ENCODE assay signal across 2 cellular contexts in the genomic region with DNA sequence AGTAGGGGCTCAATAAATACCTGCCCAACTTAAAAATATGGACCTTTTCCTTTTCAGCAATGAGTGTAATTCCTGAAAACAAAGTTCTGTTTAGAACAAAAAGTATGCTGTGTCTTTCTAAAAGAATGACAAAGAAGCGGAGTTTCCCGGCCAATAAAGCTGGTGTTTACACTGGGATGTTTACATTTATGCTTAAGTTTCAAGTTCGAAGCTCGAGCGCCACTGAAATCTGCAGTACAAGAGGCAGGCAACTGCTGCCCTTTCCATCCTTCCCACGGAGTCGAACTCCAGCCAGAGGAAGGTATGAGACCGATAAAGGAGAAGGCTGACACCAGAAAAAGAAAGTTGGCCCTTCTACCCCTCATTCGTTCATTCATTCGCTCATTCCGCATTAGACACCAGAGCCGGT.
TF ChIP-seq lines count a peak whose summit lies in the region.

No MANE protein-coding gene starts in this region.

TF ChIP-seq in HCT116, 20 proteins besides CTCF, POLR2A, EP300 and RAD21 (continued from another document):
- TF ChIP-seq ZBTB33 (IDR thresholded peaks at IDR 0.05; ENCODE audit: extremely low read depth, insufficient replicate concordance, low read length) (no peak), SP1 (IDR thresholded peaks at IDR 0.05; ENCODE audit: low read depth) (no peak), MAX (IDR thresholded peaks at IDR 0.05) (no peak), SRF (IDR thresholded peaks at IDR 0.05; ENCODE audit: low read depth) (no peak), ELF1 (IDR thresholded peaks at IDR 0.05; ENCODE audit: borderline replicate concordance, low read depth) (no peak), ATF3 (IDR thresholded peaks at IDR 0.05) (no peak), POLR2AphosphoS5 (IDR thresholded peaks at IDR 0.05; ENCODE audit: low read depth, low read length) (no peak), EZH2 (IDR thresholded peaks at IDR 0.05) (no peak), CEBPB (IDR thresholded peaks at IDR 0.05; ENCODE audit: low read depth) (no peak), EZH2phosphoT487 (IDR thresholded peaks at IDR 0.05; ENCODE audit: borderline replicate concordance) (no peak)

TF ChIP-seq in WTC11, 78 proteins besides CTCF, POLR2A, EP300 and RAD21 (continued from another document):
- TF ChIP-seq, protein P1, sequence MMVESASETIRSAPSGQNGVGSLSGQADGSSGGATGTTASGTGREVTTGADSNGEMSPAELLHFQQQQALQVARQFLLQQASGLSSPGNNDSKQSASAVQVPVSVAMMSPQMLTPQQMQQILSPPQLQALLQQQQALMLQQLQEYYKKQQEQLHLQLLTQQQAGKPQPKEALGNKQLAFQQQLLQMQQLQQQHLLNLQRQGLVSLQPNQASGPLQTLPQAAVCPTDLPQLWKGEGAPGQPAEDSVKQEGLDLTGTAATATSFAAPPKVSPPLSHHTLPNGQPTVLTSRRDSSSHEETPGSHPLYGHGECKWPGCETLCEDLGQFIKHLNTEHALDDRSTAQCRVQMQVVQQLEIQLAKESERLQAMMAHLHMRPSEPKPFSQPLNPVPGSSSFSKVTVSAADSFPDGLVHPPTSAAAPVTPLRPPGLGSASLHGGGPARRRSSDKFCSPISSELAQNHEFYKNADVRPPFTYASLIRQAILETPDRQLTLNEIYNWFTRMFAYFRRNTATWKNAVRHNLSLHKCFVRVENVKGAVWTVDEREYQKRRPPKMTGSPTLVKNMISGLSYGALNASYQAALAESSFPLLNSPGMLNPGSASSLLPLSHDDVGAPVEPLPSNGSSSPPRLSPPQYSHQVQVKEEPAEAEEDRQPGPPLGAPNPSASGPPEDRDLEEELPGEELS (CRISPR knock-in tag; IDR thresholded peaks at IDR 0.05): no peak
- TF ChIP-seq, protein P2, sequence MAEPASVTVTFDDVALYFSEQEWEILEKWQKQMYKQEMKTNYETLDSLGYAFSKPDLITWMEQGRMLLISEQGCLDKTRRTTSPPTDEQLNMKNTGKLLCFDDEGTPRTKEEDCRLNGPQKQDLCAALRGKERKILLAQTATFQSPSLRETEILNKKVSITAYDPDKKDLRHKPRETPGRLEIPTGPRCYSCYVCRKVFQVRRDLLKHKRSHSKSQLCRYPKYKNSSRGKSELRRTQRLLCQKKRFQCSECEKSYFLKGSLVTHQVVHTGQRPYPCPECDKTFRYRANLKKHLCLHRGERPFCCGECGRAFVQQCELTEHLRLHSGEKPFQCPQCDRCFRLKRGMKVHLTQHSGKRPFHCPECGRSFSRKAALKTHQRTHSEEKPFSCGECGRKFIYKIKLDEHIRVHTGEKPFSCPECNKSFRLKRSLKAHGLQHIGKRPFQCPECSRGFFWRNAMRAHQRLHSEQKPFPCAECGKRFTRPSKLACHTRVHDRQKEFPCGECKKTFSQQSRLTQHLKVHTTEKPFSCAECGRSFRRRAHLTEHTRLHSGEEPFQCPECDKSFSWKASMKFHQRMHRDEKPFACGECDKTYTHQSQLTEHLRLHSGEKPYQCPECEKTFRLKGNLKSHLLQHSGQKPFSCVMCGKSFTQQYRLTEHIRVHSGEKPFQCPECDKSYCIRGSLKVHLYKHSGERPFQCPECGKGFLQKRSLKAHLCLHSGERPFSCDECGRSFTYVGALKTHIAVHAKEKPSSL (CRISPR knock-in tag; conservative IDR thresholded peaks at IDR 0.05): no peak
- TF ChIP-seq JUN (CRISPR knock-in tag; IDR thresholded peaks at IDR 0.05) (no peak), MYBL2 (CRISPR knock-in tag; IDR thresholded peaks at IDR 0.05) (no peak), NFYB (CRISPR knock-in tag; conservative IDR thresholded peaks at IDR 0.05; ENCODE audit: low read depth) (no peak), GABPB1 (CRISPR knock-in tag; IDR thresholded peaks at IDR 0.05) (no peak), ATF2 (CRISPR knock-in tag; IDR thresholded peaks at IDR 0.05; ENCODE audit: borderline replicate concordance, low read depth) (no peak), ZNF423 (CRISPR knock-in tag; IDR thresholded peaks at IDR 0.05) (no peak), E2F5 (CRISPR knock-in tag; IDR thresholded peaks at IDR 0.05) (no peak)
- TF ChIP-seq, protein P3, sequence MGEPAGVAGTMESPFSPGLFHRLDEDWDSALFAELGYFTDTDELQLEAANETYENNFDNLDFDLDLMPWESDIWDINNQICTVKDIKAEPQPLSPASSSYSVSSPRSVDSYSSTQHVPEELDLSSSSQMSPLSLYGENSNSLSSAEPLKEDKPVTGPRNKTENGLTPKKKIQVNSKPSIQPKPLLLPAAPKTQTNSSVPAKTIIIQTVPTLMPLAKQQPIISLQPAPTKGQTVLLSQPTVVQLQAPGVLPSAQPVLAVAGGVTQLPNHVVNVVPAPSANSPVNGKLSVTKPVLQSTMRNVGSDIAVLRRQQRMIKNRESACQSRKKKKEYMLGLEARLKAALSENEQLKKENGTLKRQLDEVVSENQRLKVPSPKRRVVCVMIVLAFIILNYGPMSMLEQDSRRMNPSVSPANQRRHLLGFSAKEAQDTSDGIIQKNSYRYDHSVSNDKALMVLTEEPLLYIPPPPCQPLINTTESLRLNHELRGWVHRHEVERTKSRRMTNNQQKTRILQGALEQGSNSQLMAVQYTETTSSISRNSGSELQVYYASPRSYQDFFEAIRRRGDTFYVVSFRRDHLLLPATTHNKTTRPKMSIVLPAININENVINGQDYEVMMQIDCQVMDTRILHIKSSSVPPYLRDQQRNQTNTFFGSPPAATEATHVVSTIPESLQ (CRISPR knock-in tag; IDR thresholded peaks at IDR 0.05): no peak
